Comparison of ENCODE assay signal across 9 cellular contexts in genomic region chr7:134703781-134704180, GRCh38. TPM values are rescaled to one million over a fixed set of nuclear protein-coding genes. Genes with fewer than 3 reads are reported as not detected.
A peak's percentile ranks its signal among the peaks of the same experiment; 100 is the strongest.
DNase-seq lines count a peak whose midpoint lies in the region; ATAC-seq, FAIRE-seq and TF ChIP-seq lines count a peak whose summit lies in the region.
"Had no signal": no experiment of that assay in that cellular context is flagged by ENCODE, and none has a peak within 500 bp of the region (broad histone marks: within the 10 kb centered on the region; RNA-seq: fewer than 3 reads in every experiment).

No MANE protein-coding gene starts in this region.

- no peak overlapping the region for H3K4me3 Mint-ChIP-seq in CD8-positive, alpha-beta T cell

- H4K91ac ChIP-seq in trophoblast cell (ENCODE audit: low read depth, low read length) = no peak overlapping the region

- no peak overlapping the region for H2BK5ac ChIP-seq in trophoblast cell (ENCODE audit: low read depth, low read length, poor library complexity)

- TF ChIP-seq RAD21 in K562 (CRISPR knock-in tag; conservative IDR thresholded peaks at IDR 0.05 in 1 of 2, IDR thresholded peaks at IDR 0.05 in 1 of 2) = no peak

- peaks cover 6% of the 10 kb centered on the region for H3K79me1 ChIP-seq in trophoblast cell (ENCODE audit: low read length)

- no peaks in the 10 kb centered on the region for H3K4me1 ChIP-seq in K562 (replicated peaks in 1 of 2; ENCODE audit: control insufficient read depth in 2 of 2, insufficient read depth in 2 of 2, low read length in 2 of 2)
- H3K4me1 ChIP-seq in right cardiac atrium (ENCODE audit: control insufficient read depth, insufficient read depth, low read length) = peaks cover 2% of the 10 kb centered on the region
- peaks cover 9 to 20% of the 10 kb centered on the region in 2 experiments for H3K4me1 ChIP-seq in trophoblast cell (ENCODE audit: control insufficient read depth in 1 of 2, insufficient read depth in 2 of 2, low read length in 2 of 2)
- no peaks in the 10 kb centered on the region for H3K4me1 ChIP-seq in uterus
- H3K4me1 ChIP-seq in CD8-positive, alpha-beta T cell (ENCODE audit: insufficient read depth, low read length) = no peaks in the 10 kb centered on the region

- no peak overlapping the region for H3K23ac ChIP-seq in trophoblast cell (ENCODE audit: low read length)

- WGBS in K562 (ENCODE audit: insufficient coverage, low coverage, missing lambda C conversion rate) = 2% methylated on average over 6 of the region's 6 CpGs
- WGBS in right cardiac atrium = 76% methylated on average over 6 of the region's 6 CpGs
- WGBS in trophoblast cell (ENCODE audit: extremely low coverage, insufficient coverage, insufficient read length) = no CpG with 5 or more reads among the region's 6 CpGs

- FAIRE-seq in K562 (lab: Jason Lieb, UNC) = no peak

- H2AK5ac ChIP-seq in trophoblast cell (ENCODE audit: low read length) = no peak overlapping the region

- H4K8ac ChIP-seq in trophoblast cell (ENCODE audit: low read depth, low read length) = no peak overlapping the region

- H3K14ac ChIP-seq in trophoblast cell (ENCODE audit: low read length) = no peak overlapping the region

- CTCF ChIA-PET in K562 (lab: Yijun Ruan, JAX; ENCODE audit: low intra/inter-chr PET ratio) = interaction anchor here (0.9 kb wide), 1 partner anchor 71 kb away, joined by 3 read pairs; no protein-coding TSS in a partner anchor
- CTCF ChIA-PET in CD8-positive, alpha-beta T cell (lab: Charles Lee) = interaction anchor here (1.3 to 6.9 kb wide), 2 partner anchors 70 to 82 kb away, joined by 3 to 175 read pairs; no protein-coding TSS in a partner anchor

- TF ChIP-seq EP300 in K562 (IDR thresholded peaks at IDR 0.05; ENCODE audit: low read length) = no peak

- POLR2A ChIA-PET in K562 (lab: Yijun Ruan, JAX) = interaction anchor here (1.1 kb wide), 1 partner anchor 14 kb away, joined by 4 read pairs; no protein-coding TSS in a partner anchor
- POLR2A ChIA-PET in CD8-positive, alpha-beta T cell (lab: Charles Lee) = interaction anchor here (1.2 kb wide), 1 partner anchor 57 kb away, joined by 3 read pairs; the partner anchor contains the start of gene BPGM

- H3K27ac ChIP-seq in K562 (ENCODE audit: extremely low read depth, low read depth, low read length) (no peak overlapping the region), right cardiac atrium (ENCODE audit: low read length) (no peak overlapping the region), trophoblast cell (ENCODE audit: low read depth, low read length) (peak overlapping the region; percentile 38), uterus (peak overlapping the region; percentile 91 to 92)
- H3K27ac ChIP-seq in CD8-positive, alpha-beta T cell (ENCODE audit: low read depth, low read length) = no peak overlapping the region
- H3K27ac ChIP-seq: SK-N-MC had no signal

- no peaks in the 10 kb centered on the region for H3K36me3 Mint-ChIP-seq in CD8-positive, alpha-beta T cell

- H3K18ac ChIP-seq in trophoblast cell (ENCODE audit: low read length) = no peak overlapping the region

- intact Hi-C loops in K562 (cut with micrococcal nuclease) (no loop called here), right cardiac atrium (cut with DNase I) (no loop called here), uterus (cut with DNase I; ENCODE audit: low total_unique reads) (no loop called here)
- intact Hi-C loops in CD8-positive, alpha-beta T cell (cut with DNase I, micrococcal nuclease) = loop anchor here in 1 of 2 experiments (5.0 kb wide), 1 partner anchor 249 kb away; no protein-coding TSS in a partner anchor

- no peak overlapping the region for H2BK120ac ChIP-seq in trophoblast cell (ENCODE audit: insufficient read depth, low read length, poor library complexity)

- DNase-seq in K562 (ENCODE audit: extremely low read depth in 1 of 4, low spot score in 3 of 4) (no peak), right cardiac atrium (no peak), trophoblast cell (no peak), uterus (peak; percentile 70 to 88), HuH-7.5 (ENCODE audit: low spot score) (no peak)
- no peak for DNase-seq in CD8-positive, alpha-beta T cell
- DNase-seq: NCI-H510A treated with DMSO at 0.1 percent for 48 hours had no signal

- H3K4me1 Mint-ChIP-seq in CD8-positive, alpha-beta T cell (ENCODE audit: low read depth) = no peaks in the 10 kb centered on the region

- H2BK12ac ChIP-seq in trophoblast cell (ENCODE audit: low read length) = no peak overlapping the region

- no peaks in the 10 kb centered on the region for H3K9me1 ChIP-seq in K562 (ENCODE audit: control insufficient read depth, insufficient read depth, low read length)

- H3K9ac ChIP-seq in K562 (ENCODE audit: insufficient read depth in 1 of 2, low read depth in 2 of 2, low read length in 2 of 2) = no peak overlapping the region
- H3K9ac ChIP-seq in trophoblast cell (ENCODE audit: low read length) = no peak overlapping the region

- 0 out of 2 replicates have a peak, but pooled peaks cover 4% of the 10 kb centered on the region for H4K20me1 ChIP-seq in K562 (replicated peaks; ENCODE audit: control insufficient read depth, insufficient read depth, low read length)

- TF ChIP-seq CTCF in K562 (IDR thresholded peaks at IDR 0.05 in 2 of 3, conservative IDR thresholded peaks at IDR 0.05 in 1 of 3; ENCODE audit: insufficient read depth in 2 of 3, low read depth in 1 of 3, low read length in 3 of 3) (no peak), uterus (IDR thresholded peaks at IDR 0.05) (no peak)
- no peak for TF ChIP-seq CTCF in CD8-positive, alpha-beta T cell (IDR thresholded peaks at IDR 0.05)

- no peak for ATAC-seq in K562
- ATAC-seq in right cardiac atrium = peak; percentile 30 to 51
- ATAC-seq in GM18870 (IDR thresholded peaks at IDR 0.05; ENCODE audit: unreplicated experiment) = no peak
- no peak for ATAC-seq in CD8-positive, alpha-beta T cell

- H3K4me3 ChIP-seq in K562 (no peak overlapping the region), right cardiac atrium (ENCODE audit: low read length) (no peak overlapping the region), trophoblast cell (ENCODE audit: low read depth, low read length) (no peak overlapping the region), uterus (no peak overlapping the region)
- no peak overlapping the region for H3K4me3 ChIP-seq in CD8-positive, alpha-beta T cell (ENCODE audit: low read depth, low read length)
- H3K4me3 ChIP-seq: SK-N-MC had no signal

- H3K9me3 ChIP-seq in K562 (replicated peaks; ENCODE audit: control insufficient read depth, insufficient read depth, low read depth, low read length) = no peaks in the 10 kb centered on the region
- H3K9me3 ChIP-seq in right cardiac atrium (ENCODE audit: control insufficient read depth, low read length) = no peaks in the 10 kb centered on the region
- no peaks in the 10 kb centered on the region for H3K9me3 ChIP-seq in trophoblast cell (ENCODE audit: insufficient read depth, low read depth, low read length)
- H3K9me3 ChIP-seq in uterus = no peaks in the 10 kb centered on the region
- H3K9me3 ChIP-seq in CD8-positive, alpha-beta T cell (ENCODE audit: low read length) = no peaks in the 10 kb centered on the region

- H3K4me2 ChIP-seq in K562 (ENCODE audit: insufficient read depth, low read length) (no peak overlapping the region), trophoblast cell (ENCODE audit: low read length) (no peak overlapping the region)

- no TSS peak for BruUV-seq in K562 (replicated peaks; lab: Mats Ljungman, UMichigan)

- H3K27ac Mint-ChIP-seq in CD8-positive, alpha-beta T cell = no peak overlapping the region

- no peaks in the 10 kb centered on the region for H3K79me2 ChIP-seq in K562 (ENCODE audit: control insufficient read depth, insufficient read depth, low read length)
- no peaks in the 10 kb centered on the region for H3K79me2 ChIP-seq in trophoblast cell (ENCODE audit: control insufficient read depth, insufficient read depth, low read length, poor library complexity)

- in situ Hi-C loops in K562 (cut with MboI) = no loop called here

- H4K12ac ChIP-seq in trophoblast cell (ENCODE audit: low read depth, low read length) = no peak overlapping the region

- TF ChIP-seq POLR2A in K562 (conservative IDR thresholded peaks at IDR 0.05) (no peak), uterus (IDR thresholded peaks at IDR 0.05) (peak in 1 of 2 donors; percentile 36)

- H3K36me3 ChIP-seq in K562 (ENCODE audit: control insufficient read depth, insufficient read depth, low read length) (no peaks in the 10 kb centered on the region), trophoblast cell (ENCODE audit: control insufficient read depth in 1 of 2, insufficient read depth in 2 of 2, low read length in 2 of 2) (no peaks in the 10 kb centered on the region), uterus (no peaks in the 10 kb centered on the region)
- no peaks in the 10 kb centered on the region for H3K36me3 ChIP-seq in CD8-positive, alpha-beta T cell (ENCODE audit: insufficient read depth, low read length)

- H3K27me3 ChIP-seq in K562 (ENCODE audit: control insufficient read depth in 2 of 2, insufficient read depth in 2 of 2, low read length in 2 of 2) = peaks cover 53 to 59% of the 10 kb centered on the region in 2 experiments; a peak in 4 of 5 replicates
- H3K27me3 ChIP-seq in right cardiac atrium (ENCODE audit: control insufficient read depth, insufficient read depth) = no peaks in the 10 kb centered on the region
- H3K27me3 ChIP-seq in trophoblast cell (ENCODE audit: insufficient read depth, low read length) = no peaks in the 10 kb centered on the region
- H3K27me3 ChIP-seq in uterus = no peaks in the 10 kb centered on the region
- H3K27me3 ChIP-seq in CD8-positive, alpha-beta T cell (ENCODE audit: insufficient read depth, low read length) = no peaks in the 10 kb centered on the region

- H2AFZ ChIP-seq in K562 (ENCODE audit: low read depth, low read length) (no peak overlapping the region), trophoblast cell (ENCODE audit: insufficient read depth, low read length, poor library complexity) (no peak overlapping the region)

- H3K27me3 Mint-ChIP-seq in CD8-positive, alpha-beta T cell (ENCODE audit: low read depth) = no peaks in the 10 kb centered on the region

- H3K9me3 Mint-ChIP-seq in CD8-positive, alpha-beta T cell = no peaks in the 10 kb centered on the region

- no peak overlapping the region for H3K4ac ChIP-seq in trophoblast cell (ENCODE audit: low read depth, low read length)

RNA-seq across cellular contexts. Expression of gene BPGM, which starts 57.1 kb away (rescaled TPM):
- total RNA-seq in K562 (2011; cell fraction: chromatin; rRNA removed; ENCODE audit: low replicate concordance) = 11.3 and 14.7 TPM in 2 replicates
- total RNA-seq in K562 (2011; cell fraction: nucleolus; rRNA removed) = 5.7 and 7.1 TPM in 2 replicates
- total RNA-seq in K562 (2011; cell fraction: nucleoplasm; rRNA removed) = 7.7 and 8.3 TPM in 2 replicates
- total RNA-seq in K562 (2014; rRNA removed) (16.2 and 17.1 TPM in 2 replicates), K562 (2014; rRNA removed; fragmentation: Illumina TruSeq; extraction: Trizol) (21.2 and 22.3 TPM in 2 replicates), K562 (2015; rRNA removed; fragmentation: Illumina TruSeq; extraction: Trizol) (16.3 and 17.7 TPM in 2 replicates), K562 (2021) (14.1 and 15.7 TPM in 2 replicates), right cardiac atrium (10 to 100 TPM; 12.9 to 18.2 (median 14.3) TPM), uterus (10 to 100 TPM; 11.0 to 57.4 (median 15.0) TPM)
- polyA plus RNA-seq in K562 (2011; rRNA removed) (18.0 and 24.1 TPM in 2 replicates), K562 (2014; fragmentation: Illumina TruSeq; extraction: Trizol) (23.3 and 25.3 TPM in 2 replicates), K562 (2014; fragmentation: Nextera tagmentation; extraction: Ambion mirVana) (10 to 100 TPM; 33.0 to 46.1 TPM), K562 (2014; rRNA removed) (17.0 and 20.3 TPM in 2 replicates), right cardiac atrium (16.7 TPM)
- polyA plus RNA-seq in K562 (2011; cell fraction: cytosol; rRNA removed) = 6.4 and 13.1 TPM in 2 replicates
- 3.6 and 6.0 TPM in 2 replicates for polyA plus RNA-seq in K562 (2011; cell fraction: nucleus; rRNA removed)
- 12.3 and 13.9 TPM in 2 replicates for polyA plus RNA-seq in K562 (2012)
- polyA minus RNA-seq in K562 (2011; rRNA and poly(A)+ RNA removed) = 18.3 and 19.4 TPM in 2 replicates
- 3.6 and 6.2 TPM in 2 replicates for polyA minus RNA-seq in K562 (2011; cell fraction: cytosol; rRNA and poly(A)+ RNA removed)
- 4.3 and 6.8 TPM in 2 replicates for polyA minus RNA-seq in K562 (2011; cell fraction: nucleus; rRNA and poly(A)+ RNA removed)
- 21.2 and 21.3 TPM in 2 replicates for polyA plus RNA-seq in trophoblast cell (2013)
- total RNA-seq in CD8-positive, alpha-beta T cell = 10 to 100 TPM; 30.3 to 31.4 TPM

Comparison
In these comparisons a context has a peak if more than half of its experiments do, and no peak if none do; other contexts are left out.
1. ATAC-seq: peak in right cardiac atrium (2 of 2); none in K562 (single experiment), GM18870 (single experiment) and CD8-positive, alpha-beta T cell (single experiment).
2. DNase-seq: peak in uterus (2 of 2); none in K562 (0 of 4), right cardiac atrium (0 of 3), trophoblast cell (0 of 2), HuH-7.5 (single experiment) and CD8-positive, alpha-beta T cell (0 of 7).
3. H3K27ac ChIP-seq: peak in trophoblast cell (single experiment) and uterus (2 of 2); none in K562 (single experiment), right cardiac atrium (single experiment) and CD8-positive, alpha-beta T cell (single experiment).